Comparison of ENCODE assay signal across 8 cellular contexts in the genomic region with DNA sequence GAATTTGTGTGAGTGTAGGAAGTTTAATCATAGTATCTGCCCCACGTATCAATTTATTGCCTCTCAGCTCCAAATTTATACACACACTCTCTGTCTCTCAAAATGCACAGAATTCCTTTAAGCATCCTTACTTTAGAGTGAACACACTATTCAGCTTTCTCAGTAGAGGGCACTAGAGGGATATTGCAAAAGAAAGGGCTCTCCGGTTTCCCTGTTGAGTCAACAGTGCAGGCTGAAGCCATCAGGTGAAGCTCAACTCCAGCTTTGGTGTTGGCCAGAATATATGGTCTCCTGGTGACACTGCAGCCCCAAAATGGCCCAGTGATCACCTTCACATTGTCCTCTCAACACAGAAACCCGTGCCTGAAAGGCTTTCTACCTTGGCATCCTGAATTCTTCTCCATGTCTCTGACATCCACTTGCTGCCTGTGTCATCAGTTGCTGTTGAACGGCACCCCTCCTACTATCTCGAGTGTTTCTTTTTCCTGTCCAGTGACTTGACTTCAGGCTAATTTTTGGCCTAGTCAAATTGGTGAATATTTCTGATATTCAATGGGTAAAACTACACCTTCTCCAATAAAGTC.
DNase-seq lines count a peak whose midpoint lies in the region; ATAC-seq and TF ChIP-seq lines count a peak whose summit lies in the region.

No MANE protein-coding gene starts in this region.

- H3K9me3 Mint-ChIP-seq in activated CD4-positive, alpha-beta memory T cell treated with anti-CD3 and anti-CD28 coated beads for 36 hours: peaks cover 7% of the 10 kb centered on the region
- H3K9me3 Mint-ChIP-seq in activated naive CD8-positive, alpha-beta T cell treated with anti-CD3 and anti-CD28 coated beads for 36 hours: peaks cover 3% of the 10 kb centered on the region

- H4K20me1 ChIP-seq in mammary epithelial cell (ENCODE audit: insufficient read depth, low read length): no peaks in the 10 kb centered on the region
- no peaks in the 10 kb centered on the region for H4K20me1 ChIP-seq in neural cell (ENCODE audit: insufficient read depth)

- peaks cover 3% of the 10 kb centered on the region for H3F3A ChIP-seq in neural cell (ENCODE audit: insufficient read depth, low read length, poor library complexity, severe bottlenecking)

- no peak for ATAC-seq in HG03280 (IDR thresholded peaks at IDR 0.05; ENCODE audit: unreplicated experiment)

- H3K36me3 ChIP-seq in mammary epithelial cell (ENCODE audit: insufficient read depth, low read length) (no peaks in the 10 kb centered on the region), neural cell (ENCODE audit: insufficient read depth, low read length) (no peaks in the 10 kb centered on the region)

- dilution Hi-C loops in mammary epithelial cell (cut with HindIII; ENCODE audit: low sequenced_read_pairs): no loop called here

- DNase-seq in Ammon's horn (ENCODE audit: low spot score): peak; percentile 57
- peak; percentile 41 for DNase-seq in H4 (ENCODE audit: low spot score)
- DNase-seq in NCI-H2196 treated with DMSO at 0.1 percent for 48 hours (lab: John Stamatoyannopoulos, UW; ENCODE audit: unreplicated experiment): peak; percentile 23
- DNase-seq in mammary epithelial cell: peak; percentile 54
- DNase-seq in activated CD4-positive, alpha-beta memory T cell treated with anti-CD3 and anti-CD28 coated beads for 36 hours: no peak
- DNase-seq in activated naive CD8-positive, alpha-beta T cell treated with anti-CD3 and anti-CD28 coated beads for 36 hours: no peak

- no peak overlapping the region for H3K27ac Mint-ChIP-seq in activated CD4-positive, alpha-beta memory T cell treated with anti-CD3 and anti-CD28 coated beads for 36 hours
- H3K27ac Mint-ChIP-seq in activated naive CD8-positive, alpha-beta T cell treated with anti-CD3 and anti-CD28 coated beads for 36 hours: no peak overlapping the region

- H3K4me2 ChIP-seq in mammary epithelial cell (ENCODE audit: insufficient read depth, low read depth, low read length) (no peak overlapping the region), neural cell (ENCODE audit: low read length) (no peak overlapping the region)

- no peak overlapping the region for H3K9ac ChIP-seq in mammary epithelial cell (ENCODE audit: insufficient read depth, low read length)
- no peak overlapping the region for H3K9ac ChIP-seq in neural cell (ENCODE audit: low read length)

- in situ Hi-C loops in mammary epithelial cell (cut with MboI; ENCODE audit: low sequenced_read_pairs in 2 of 2): no loop called here

- H3K27ac ChIP-seq in mammary epithelial cell (ENCODE audit: insufficient read depth, low read depth, low read length): no peak overlapping the region
- H3K27ac ChIP-seq in neural cell (ENCODE audit: low read length): no peak overlapping the region

- no peak overlapping the region for H2AFZ ChIP-seq in mammary epithelial cell (ENCODE audit: low read depth, low read length)
- H2AFZ ChIP-seq in neural cell (ENCODE audit: low read depth, low read length): no peak overlapping the region

- no peaks in the 10 kb centered on the region for H3K4me1 Mint-ChIP-seq in activated CD4-positive, alpha-beta memory T cell treated with anti-CD3 and anti-CD28 coated beads for 36 hours (ENCODE audit: low read depth)
- H3K4me1 Mint-ChIP-seq in activated naive CD8-positive, alpha-beta T cell treated with anti-CD3 and anti-CD28 coated beads for 36 hours: no peaks in the 10 kb centered on the region

- H3K9me3 ChIP-seq in mammary epithelial cell (replicated peaks; ENCODE audit: insufficient read depth, low read length): no peaks in the 10 kb centered on the region
- no peaks in the 10 kb centered on the region for H3K9me3 ChIP-seq in neural cell (ENCODE audit: low read length)

- no peaks in the 10 kb centered on the region for H3K9me2 ChIP-seq in neural cell (ENCODE audit: insufficient read depth, low read length)

- no peak overlapping the region for H3K4me3 ChIP-seq in mammary epithelial cell (replicated peaks in 1 of 3; ENCODE audit: insufficient read depth in 1 of 3, low read depth in 2 of 3, low read length in 3 of 3)
- no peak overlapping the region for H3K4me3 ChIP-seq in neural cell (ENCODE audit: low read length)

- CTCF ChIA-PET in mammary epithelial cell (lab: Charles Lee; ENCODE audit: low non-redundant PET): interaction anchor here (0.5 to 1.1 kb wide), 6 partner anchors 98 to 1939 kb away, joined by 3 to 8 read pairs (median 4); no protein-coding TSS in a partner anchor
- CTCF ChIA-PET in activated CD4-positive, alpha-beta memory T cell treated with anti-CD3 and anti-CD28 coated beads for 36 hours (lab: Charles Lee): interaction anchor here (0.7 kb wide), 1 partner anchor 12 kb away, joined by 3 read pairs; no protein-coding TSS in a partner anchor

- H3K36me3 Mint-ChIP-seq in activated CD4-positive, alpha-beta memory T cell treated with anti-CD3 and anti-CD28 coated beads for 36 hours: no peaks in the 10 kb centered on the region
- H3K36me3 Mint-ChIP-seq in activated naive CD8-positive, alpha-beta T cell treated with anti-CD3 and anti-CD28 coated beads for 36 hours: no peaks in the 10 kb centered on the region

- no peak overlapping the region for H3K4me3 Mint-ChIP-seq in activated CD4-positive, alpha-beta memory T cell treated with anti-CD3 and anti-CD28 coated beads for 36 hours
- H3K4me3 Mint-ChIP-seq in activated naive CD8-positive, alpha-beta T cell treated with anti-CD3 and anti-CD28 coated beads for 36 hours: no peak overlapping the region

- WGBS in mammary epithelial cell (ENCODE audit: low coverage, missing lambda C conversion rate): 27% methylated on average over 4 of the region's 5 CpGs

- TF ChIP-seq EP300 in neural cell (conservative IDR thresholded peaks at IDR 0.05; ENCODE audit: poor library complexity, severe bottlenecking): no peak

- H3K79me2 ChIP-seq in mammary epithelial cell (ENCODE audit: insufficient read depth, low read length): no peaks in the 10 kb centered on the region
- H3K79me2 ChIP-seq in neural cell (replicated peaks; ENCODE audit: insufficient read depth, low read length): no peaks in the 10 kb centered on the region

- POLR2A ChIA-PET in activated CD4-positive, alpha-beta memory T cell treated with anti-CD3 and anti-CD28 coated beads for 36 hours (lab: Charles Lee): no interaction called here

- peak; percentile 75 for TF ChIP-seq RAD21 in neural cell (conservative IDR thresholded peaks at IDR 0.05)

- BruUV-seq in mammary epithelial cell (replicated peaks; lab: Mats Ljungman, UMichigan): no TSS peak

- H3K4me1 ChIP-seq in mammary epithelial cell (ENCODE audit: insufficient read depth, low read length): no peaks in the 10 kb centered on the region

- H3K27me3 ChIP-seq in mammary epithelial cell (ENCODE audit: insufficient read depth, low read length): no peaks in the 10 kb centered on the region
- H3K27me3 ChIP-seq in neural cell (ENCODE audit: insufficient read depth, low read depth, low read length): no peaks in the 10 kb centered on the region

- intact Hi-C loops in mammary epithelial cell (cut with micrococcal nuclease): loop anchor here (1.0 to 10.0 kb wide), 4 partner anchors 291 to 818 kb away; no protein-coding TSS in a partner anchor
- intact Hi-C loops in activated CD4-positive, alpha-beta memory T cell treated with anti-CD3 and anti-CD28 coated beads for 36 hours (cut with micrococcal nuclease): no loop called here

- peak; percentile 60 to 73 for TF ChIP-seq CTCF in mammary epithelial cell (conservative IDR thresholded peaks at IDR 0.05 in 1 of 2, IDR thresholded peaks at IDR 0.05 in 1 of 2; ENCODE audit: extremely low read depth in 1 of 2, insufficient read depth in 1 of 2, low read depth in 1 of 2, low read length in 2 of 2)
- TF ChIP-seq CTCF in neural cell (IDR thresholded peaks at IDR 0.05; ENCODE audit: poor library complexity, severe bottlenecking): peak; percentile 72

- no peaks in the 10 kb centered on the region for H3K27me3 Mint-ChIP-seq in activated CD4-positive, alpha-beta memory T cell treated with anti-CD3 and anti-CD28 coated beads for 36 hours
- H3K27me3 Mint-ChIP-seq in activated naive CD8-positive, alpha-beta T cell treated with anti-CD3 and anti-CD28 coated beads for 36 hours: no peaks in the 10 kb centered on the region

TF ChIP-seq in neural cell, 6 proteins besides CTCF, POLR2A, EP300 and RAD21:
- TF ChIP-seq EZH2 (IDR thresholded peaks at IDR 0.05; ENCODE audit: borderline replicate concordance, insufficient read depth, low read length, poor library complexity, severe bottlenecking) (no peak), MXI1 (conservative IDR thresholded peaks at IDR 0.05; ENCODE audit: poor library complexity, severe bottlenecking) (no peak), POLR2AphosphoS5 (IDR thresholded peaks at IDR 0.05) (no peak), TAF1 (IDR thresholded peaks at IDR 0.05; ENCODE audit: low read depth) (no peak), SMC3 (conservative IDR thresholded peaks at IDR 0.05; ENCODE audit: poor library complexity) (peak; percentile 69)
- TF ChIP-seq, protein P1, sequence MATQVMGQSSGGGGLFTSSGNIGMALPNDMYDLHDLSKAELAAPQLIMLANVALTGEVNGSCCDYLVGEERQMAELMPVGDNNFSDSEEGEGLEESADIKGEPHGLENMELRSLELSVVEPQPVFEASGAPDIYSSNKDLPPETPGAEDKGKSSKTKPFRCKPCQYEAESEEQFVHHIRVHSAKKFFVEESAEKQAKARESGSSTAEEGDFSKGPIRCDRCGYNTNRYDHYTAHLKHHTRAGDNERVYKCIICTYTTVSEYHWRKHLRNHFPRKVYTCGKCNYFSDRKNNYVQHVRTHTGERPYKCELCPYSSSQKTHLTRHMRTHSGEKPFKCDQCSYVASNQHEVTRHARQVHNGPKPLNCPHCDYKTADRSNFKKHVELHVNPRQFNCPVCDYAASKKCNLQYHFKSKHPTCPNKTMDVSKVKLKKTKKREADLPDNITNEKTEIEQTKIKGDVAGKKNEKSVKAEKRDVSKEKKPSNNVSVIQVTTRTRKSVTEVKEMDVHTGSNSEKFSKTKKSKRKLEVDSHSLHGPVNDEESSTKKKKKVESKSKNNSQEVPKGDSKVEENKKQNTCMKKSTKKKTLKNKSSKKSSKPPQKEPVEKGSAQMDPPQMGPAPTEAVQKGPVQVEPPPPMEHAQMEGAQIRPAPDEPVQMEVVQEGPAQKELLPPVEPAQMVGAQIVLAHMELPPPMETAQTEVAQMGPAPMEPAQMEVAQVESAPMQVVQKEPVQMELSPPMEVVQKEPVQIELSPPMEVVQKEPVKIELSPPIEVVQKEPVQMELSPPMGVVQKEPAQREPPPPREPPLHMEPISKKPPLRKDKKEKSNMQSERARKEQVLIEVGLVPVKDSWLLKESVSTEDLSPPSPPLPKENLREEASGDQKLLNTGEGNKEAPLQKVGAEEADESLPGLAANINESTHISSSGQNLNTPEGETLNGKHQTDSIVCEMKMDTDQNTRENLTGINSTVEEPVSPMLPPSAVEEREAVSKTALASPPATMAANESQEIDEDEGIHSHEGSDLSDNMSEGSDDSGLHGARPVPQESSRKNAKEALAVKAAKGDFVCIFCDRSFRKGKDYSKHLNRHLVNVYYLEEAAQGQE (IDR thresholded peaks at IDR 0.05; ENCODE audit: borderline replicate concordance): no peak
TF ChIP-seq in neural cell: peak in this region for 1.

Comparison
In these comparisons a context has a peak if more than half of its experiments do, and no peak if none do; other contexts are left out.
1. DNase-seq: peak in Ammon's horn (single experiment), H4 (single experiment), NCI-H2196 treated with DMSO at 0.1 percent for 48 hours (single experiment) and mammary epithelial cell (single experiment); none in activated CD4-positive, alpha-beta memory T cell treated with anti-CD3 and anti-CD28 coated beads for 36 hours (single experiment) and activated naive CD8-positive, alpha-beta T cell treated with anti-CD3 and anti-CD28 coated beads for 36 hours (single experiment).